ENCODE assay signal across 16 cellular contexts in genomic region chr10:117535752-117536358, GRCh38. TPM values are rescaled to one million over a fixed set of nuclear protein-coding genes. Genes with fewer than 3 reads are reported as not detected.
DNase-seq lines count a peak whose midpoint lies in the region; ATAC-seq and TF ChIP-seq lines count a peak whose summit lies in the region.
"Had no signal": no experiment of that assay in that cellular context is flagged by ENCODE, and none has a peak within 500 bp of the region (broad histone marks: within the 10 kb centered on the region; RNA-seq: fewer than 3 reads in every experiment).

No MANE protein-coding gene starts in this region.

- no peak for TF ChIP-seq CTCF in Panc1 (IDR thresholded peaks at IDR 0.05)
- no peak for TF ChIP-seq CTCF in glutamatergic neuron (IDR thresholded peaks at IDR 0.05; ENCODE audit: partially characterized antibody, unreplicated experiment)

- H3K9me3 Mint-ChIP-seq in glutamatergic neuron (ENCODE audit: unreplicated experiment), result peaks cover 13% of the 10 kb centered on the region
- H3K9me3 Mint-ChIP-seq: T-helper 1 cell treated with Interleukin-12 subunit alpha and Interleukin-12 subunit beta and Interleukin-4 antibody, amounts not matched to agents 30 μg/mL and 1 μg/mL, for 36 hours had no signal

- peaks cover 20% of the 10 kb centered on the region for H3K4me1 Mint-ChIP-seq in glutamatergic neuron (ENCODE audit: low read depth, unreplicated experiment)

- H3K27ac ChIP-seq in BLaER1 (no peak overlapping the region), Panc1 (ENCODE audit: low read length) (no peak overlapping the region)
- H3K27ac ChIP-seq: gastroesophageal sphincter had no signal

- BruUV-seq in Panc1 (replicated peaks; lab: Mats Ljungman, UMichigan), result no TSS peak

- peaks cover 29% of the 10 kb centered on the region for H3K27me3 Mint-ChIP-seq in glutamatergic neuron (ENCODE audit: unreplicated experiment)

- H3K9ac ChIP-seq in BLaER1, result no peak overlapping the region
- no peak overlapping the region for H3K9ac ChIP-seq in skeletal muscle satellite cell (ENCODE audit: low read depth, low read length)

- H3K27ac Mint-ChIP-seq in glutamatergic neuron (ENCODE audit: unreplicated experiment), result no peak overlapping the region
- H3K27ac Mint-ChIP-seq: CD14-positive monocyte had no signal

- CTCF ChIA-PET in Panc1 (lab: Charles Lee), result no interaction called here

- in situ Hi-C loops in Panc1 (cut with HindIII; ENCODE audit: low pct_unique_long_range_greater_than_20kb, low sequenced_read_pairs), result no loop called here

- H3K4me3 Mint-ChIP-seq in glutamatergic neuron (ENCODE audit: unreplicated experiment), result peak overlapping the region; percentile 61
- H3K4me3 Mint-ChIP-seq: T-helper 1 cell treated with Interleukin-12 subunit alpha and Interleukin-12 subunit beta and Interleukin-4 antibody, amounts not matched to agents 30 μg/mL and 1 μg/mL, for 36 hours had no signal

- H3K4me2 ChIP-seq in BLaER1 (peak overlapping the region; percentile 34; the same call in 1 of the 2 replicates), skeletal muscle satellite cell (ENCODE audit: low read length) (peak overlapping the region; percentile 75)

- H3K27me3 ChIP-seq in BLaER1 (peaks cover 100% of the 10 kb centered on the region), Panc1 (ENCODE audit: control insufficient read depth, insufficient read depth, low read length) (peaks cover 43% of the 10 kb centered on the region), skeletal muscle satellite cell (ENCODE audit: control insufficient read depth, insufficient read depth, low read length) (peaks cover 98% of the 10 kb centered on the region)

- H3K4me1 ChIP-seq in BLaER1 (peaks cover 15% of the 10 kb centered on the region; the same call in 1 of the 2 replicates), Panc1 (ENCODE audit: control insufficient read depth, insufficient read depth, low read length) (no peaks in the 10 kb centered on the region; the same call in none of the 2 replicates), skeletal muscle satellite cell (ENCODE audit: control insufficient read depth, insufficient read depth, low read length) (peaks cover 14% of the 10 kb centered on the region)

- intact Hi-C loops in Panc1 (cut with micrococcal nuclease; ENCODE audit: unreplicated experiment), result loop anchor here (2.0 to 10.0 kb wide), 2 partner anchors 509 to 705 kb away; partner anchors contain the start of gene RAB11FIP2

- ATAC-seq in Panc1 (no peak), GM19452 (IDR thresholded peaks at IDR 0.05; ENCODE audit: unreplicated experiment) (no peak)
- ATAC-seq: gastroesophageal sphincter; GM12878; naive thymus-derived CD8-positive, alpha-beta T cell had no signal

- peaks cover 100% of the 10 kb centered on the region for H4K20me1 ChIP-seq in BLaER1

- H3K36me3 ChIP-seq in BLaER1, result no peaks in the 10 kb centered on the region
- no peaks in the 10 kb centered on the region for H3K36me3 ChIP-seq in Panc1 (ENCODE audit: control insufficient read depth, insufficient read depth, low read length)
- H3K36me3 ChIP-seq in skeletal muscle satellite cell (ENCODE audit: insufficient read depth, low read length), result no peaks in the 10 kb centered on the region
- H3K36me3 ChIP-seq: gastroesophageal sphincter had no signal

- no peaks in the 10 kb centered on the region for H3K36me3 Mint-ChIP-seq in glutamatergic neuron (ENCODE audit: unreplicated experiment)
- H3K36me3 Mint-ChIP-seq: CD14-positive monocyte had no signal

- POLR2A ChIA-PET in Panc1 (lab: Charles Lee), result no interaction called here

- H3K9me3 ChIP-seq in BLaER1 (no peaks in the 10 kb centered on the region), Panc1 (ENCODE audit: control insufficient read depth, insufficient read depth, low read depth, low read length) (no peaks in the 10 kb centered on the region), skeletal muscle satellite cell (replicated peaks; ENCODE audit: low read length) (no peaks in the 10 kb centered on the region)
- H3K9me3 ChIP-seq: gastroesophageal sphincter had no signal

- DNase-seq in Panc1 (ENCODE audit: low read depth, low spot score) (no peak), glutamatergic neuron (no peak), NCI-H69 (lab: John Stamatoyannopoulos, UW) (no peak), mucosa of gallbladder (ENCODE audit: low spot score) (no peak), NOMO-1 treated with DMSO at 0.1 percent for 48 hours (lab: John Stamatoyannopoulos, UW; ENCODE audit: unreplicated experiment) (no peak)
- DNase-seq: activated CD4-positive, alpha-beta T cell treated with anti-CD3 and anti-CD28 coated beads for 48 hours; IMR-90; naive thymus-derived CD8-positive, alpha-beta T cell; NCI-H446 treated with DMSO at 0.1 percent for 48 hours had no signal

- H3K4me3 ChIP-seq in BLaER1 (no peak overlapping the region), Panc1 (ENCODE audit: low read depth in 2 of 2, low read length in 2 of 2) (peak overlapping the region; percentile 43 to 49), skeletal muscle satellite cell (ENCODE audit: low read length) (peak overlapping the region; percentile 60)
- H3K4me3 ChIP-seq: GM12878 had no signal

RNA-seq across cellular contexts. Expression of gene EMX2, which starts 6.7 kb away (rescaled TPM):
- total RNA-seq in Panc1 (2021; ENCODE audit: unreplicated experiment), result not detected
- not detected for polyA plus RNA-seq in Panc1 (2012; ENCODE audit: insufficient read length)
- total RNA-seq in glutamatergic neuron (ENCODE audit: unreplicated experiment), result 0.47 TPM
- total RNA-seq in skeletal muscle satellite cell (2012; rRNA removed), result 0.76 and 0.87 TPM in 2 replicates
- total RNA-seq in mucosa of gallbladder, result 2.9 TPM
- total RNA-seq: GM12878; IMR-90; naive thymus-derived CD8-positive, alpha-beta T cell had no signal
- polyA plus RNA-seq: CD14-positive monocyte; IMR-90; naive thymus-derived CD8-positive, alpha-beta T cell had no signal
